Comparison of ENCODE assay signal across 8 cellular contexts in genomic region chr9:101465330-101465915, GRCh38.
A peak's percentile ranks its signal among the peaks of the same experiment; 100 is the strongest.
DNase-seq lines count a peak whose midpoint lies in the region; ATAC-seq, FAIRE-seq and TF ChIP-seq lines count a peak whose summit lies in the region.

No MANE protein-coding gene starts in this region.

- DNase-seq in EL (peak; percentile 80), NB4 (ENCODE audit: low read depth) (peak; percentile 66), WERI-Rb-1 (peak; percentile 71), hippocampal formation (lab: John Stamatoyannopoulos, UW) (peak; percentile 11 to 44), urothelium cell line (ENCODE audit: low spot score) (peak; percentile 43), cortex of kidney (lab: John Stamatoyannopoulos, UW) (no peak)
- DNase-seq in activated CD4-positive, alpha-beta T cell treated with anti-CD3 and anti-CD28 coated beads, Interleukin-2, amount 50 U/mL, for 4 hours, result no peak

- TF ChIP-seq CTCF in NB4 (IDR thresholded peaks at IDR 0.05; ENCODE audit: low read depth, low read length), result peak; percentile 30
- TF ChIP-seq CTCF in WERI-Rb-1 (IDR thresholded peaks at IDR 0.05; ENCODE audit: low read depth, low read length), result peak; percentile 71; the same call in 1 of the 2 replicates

- ATAC-seq in GM18873 (IDR thresholded peaks at IDR 0.05; ENCODE audit: low FRiP score, unreplicated experiment), result no peak

- FAIRE-seq in urothelium cell line (lab: Jason Lieb, UNC), result no peak

- H3K4me3 ChIP-seq in NB4 (ENCODE audit: low read depth, low read length) (no peak overlapping the region), WERI-Rb-1 (ENCODE audit: low read depth, low read length) (no peak overlapping the region)

- no peaks in the 10 kb centered on the region for H3K9me3 ChIP-seq in WERI-Rb-1 (ENCODE audit: severe bottlenecking)

- H3K27ac ChIP-seq in WERI-Rb-1, result no peak overlapping the region

- TF ChIP-seq POLR2A in NB4 (IDR thresholded peaks at IDR 0.05; ENCODE audit: extremely low read depth, insufficient read length), result no peak

- no peaks in the 10 kb centered on the region for H3K27me3 ChIP-seq in WERI-Rb-1 (ENCODE audit: insufficient read depth, low read depth, severe bottlenecking)

- H3K36me3 ChIP-seq in WERI-Rb-1, result no peaks in the 10 kb centered on the region

Comparison
In these comparisons a context has a peak if more than half of its experiments do, and no peak if none do; other contexts are left out.
1. DNase-seq: peak in EL (single experiment), NB4 (single experiment), WERI-Rb-1 (single experiment), hippocampal formation (2 of 2) and urothelium cell line (single experiment); none in cortex of kidney (single experiment) and activated CD4-positive, alpha-beta T cell treated with anti-CD3 and anti-CD28 coated beads, Interleukin-2, amount 50 U/mL, for 4 hours (0 of 2).